33 cellular contexts compared by ENCODE assay signal in the genomic region with DNA sequence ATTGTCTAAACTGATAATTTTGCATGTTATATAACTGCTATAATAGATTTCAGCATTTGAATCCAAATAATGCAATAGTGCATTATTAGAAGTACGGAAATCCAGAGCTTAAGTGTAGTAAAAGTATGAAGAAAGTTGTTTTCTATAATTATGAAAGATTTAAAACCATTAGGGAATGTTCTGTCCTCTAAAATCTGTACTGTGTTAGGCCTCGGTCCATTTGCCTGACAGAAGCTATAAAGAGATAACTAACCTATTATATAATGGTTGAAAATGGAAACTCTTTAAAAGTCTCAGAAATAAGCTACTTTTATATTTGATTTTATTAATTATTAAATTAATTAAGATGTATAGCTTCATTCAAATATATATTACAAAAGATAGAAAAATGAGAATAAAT.
"Had no signal": no experiment of that assay in that cellular context is flagged by ENCODE, and none has a peak within 500 bp of the region (broad histone marks: within the 10 kb centered on the region; RNA-seq: fewer than 3 reads in every experiment).

No MANE protein-coding gene starts in this region.

- H3K4me3 ChIP-seq: adrenal gland, body of pancreas, breast epithelium, Peyer's patch had no signal

- DNase-seq: activated CD4-positive, alpha-beta memory T cell treated with anti-CD3 and anti-CD28 coated beads for 36 hours; activated CD4-positive, alpha-beta T cell treated with anti-CD3 and anti-CD28 coated beads, Interleukin-2, amount 10 ng/mL, durations not matched to agents 7 days and 5 days; activated CD8-positive, alpha-beta memory T cell treated with anti-CD3 and anti-CD28 coated beads, Interleukin-2, amount 50 U/mL, for 4 hours; activated gamma-delta T cell treated with Interleukin-2 at 50 U/mL for 16 hours; activated naive CD4-positive, alpha-beta T cell treated with anti-CD3 and anti-CD28 coated beads for 36 hours; activated T-cell treated with anti-CD3 and anti-CD28 coated beads for 4 hours; activated T-cell treated with anti-CD3 and anti-CD28 coated beads, Interleukin-2, amount 50 U/mL, for 4 hours; adrenal gland; body of pancreas; MM.1S; MV-4-11; NCI-H1092; NCI-H1436 treated with DMSO at 0.1 percent for 48 hours; NCI-H1694 treated with DMSO at 0.1 percent for 48 hours; NCI-H2029; NCI-H2171; NCI-H510A; NCI-H526; NCI-H748 treated with DMSO at 0.1 percent for 48 hours; NK-92 treated with Interleukin-12 subunit alpha and Interleukin-12 subunit beta, amount 100 ng/mL, for 24 hours; PC-3; Peyer's patch; SIG-M5; SW 1271; T-helper 1 cell; T1000 had no signal

- H3K9me3 ChIP-seq: adrenal gland, body of pancreas, breast epithelium, Peyer's patch had no signal

- H3K36me3 ChIP-seq: adrenal gland, breast epithelium, Peyer's patch had no signal

- H3K4me3 Mint-ChIP-seq: activated CD4-positive, alpha-beta memory T cell treated with anti-CD3 and anti-CD28 coated beads for 36 hours; activated CD4-positive, alpha-beta T cell treated with anti-CD3 and anti-CD28 coated beads, Interleukin-2, amount 10 ng/mL, durations not matched to agents 7 days and 5 days; activated naive CD4-positive, alpha-beta T cell treated with anti-CD3 and anti-CD28 coated beads for 36 hours; activated T-cell treated with anti-CD3 and anti-CD28 coated beads, Interleukin-2, amount 50 U/mL, for 4 hours; activated T-helper 1 cell treated with anti-CD3 and anti-CD28 coated beads, Interleukin-12 subunit alpha, Interleukin-12 subunit beta, Interleukin-2, Interleukin-4 antibody, amounts not matched to agents 30 ng/mL and 10 ng/mL and 1 ng/mL, durations not matched to agents 14 hours and 24 hours and 36 hours had no signal

- H3K4me1 Mint-ChIP-seq: activated CD4-positive, alpha-beta T cell treated with anti-CD3 and anti-CD28 coated beads, Interleukin-2, amount 10 ng/mL, durations not matched to agents 7 days and 5 days had no signal

- H3K4me1 ChIP-seq: adrenal gland, body of pancreas, breast epithelium, Peyer's patch had no signal

- H3K27ac Mint-ChIP-seq: activated CD4-positive, alpha-beta memory T cell treated with anti-CD3 and anti-CD28 coated beads for 36 hours; activated CD4-positive, alpha-beta T cell treated with anti-CD3 and anti-CD28 coated beads, Interleukin-2, amount 10 ng/mL, durations not matched to agents 7 days and 5 days; activated naive CD4-positive, alpha-beta T cell treated with anti-CD3 and anti-CD28 coated beads for 36 hours; activated naive CD4-positive, alpha-beta T cell treated with anti-CD3 and anti-CD28 coated beads, Interleukin-2, amount 50 U/mL, for 72 hours; activated T-helper 1 cell treated with anti-CD3 and anti-CD28 coated beads, Interleukin-12 subunit alpha, Interleukin-12 subunit beta, Interleukin-2, Interleukin-4 antibody, amounts not matched to agents 30 ng/mL and 10 ng/mL and 1 ng/mL, durations not matched to agents 14 hours and 24 hours and 36 hours had no signal

- H3K27me3 ChIP-seq: adrenal gland, body of pancreas, breast epithelium, Peyer's patch had no signal

- H3K36me3 Mint-ChIP-seq: activated CD4-positive, alpha-beta memory T cell treated with anti-CD3 and anti-CD28 coated beads for 36 hours; activated naive CD4-positive, alpha-beta T cell treated with anti-CD3 and anti-CD28 coated beads, Interleukin-2, amount 50 U/mL, for 72 hours had no signal

- FAIRE-seq: astrocyte had no signal

- ATAC-seq: activated naive CD4-positive, alpha-beta T cell treated with anti-CD3 and anti-CD28 coated beads, Interleukin-2, amount 50 U/mL, for 72 hours; activated T-cell treated with anti-CD3 and anti-CD28 coated beads, Interleukin-2, amount 50 U/mL, for 4 hours; body of pancreas; PC-3; Right ventricle myocardium inferior had no signal

- H3K9me3 Mint-ChIP-seq: activated CD4-positive, alpha-beta memory T cell treated with anti-CD3 and anti-CD28 coated beads for 36 hours; activated CD4-positive, alpha-beta T cell treated with anti-CD3 and anti-CD28 coated beads, Interleukin-2, amount 10 ng/mL, durations not matched to agents 7 days and 5 days; activated naive CD4-positive, alpha-beta T cell treated with anti-CD3 and anti-CD28 coated beads for 36 hours; activated naive CD4-positive, alpha-beta T cell treated with anti-CD3 and anti-CD28 coated beads, Interleukin-2, amount 50 U/mL, for 72 hours; activated T-cell treated with anti-CD3 and anti-CD28 coated beads, Interleukin-2, amount 50 U/mL, for 4 hours; activated T-helper 1 cell treated with anti-CD3 and anti-CD28 coated beads, Interleukin-12 subunit alpha, Interleukin-12 subunit beta, Interleukin-2, Interleukin-4 antibody, amounts not matched to agents 30 ng/mL and 10 ng/mL and 1 ng/mL, durations not matched to agents 14 hours and 24 hours and 36 hours had no signal

- H3K27ac ChIP-seq: adrenal gland, body of pancreas, breast epithelium, KMS-11, Peyer's patch, RWPE1 had no signal

- H3K27me3 Mint-ChIP-seq: activated CD4-positive, alpha-beta memory T cell treated with anti-CD3 and anti-CD28 coated beads for 36 hours had no signal
